In genomic region chr20:36235892-36236785, GRCh38 we compare ENCODE assay signal across 1 cellular context.
A peak's percentile ranks its signal among the peaks of the same experiment; 100 is the strongest.
TF ChIP-seq lines count a peak whose summit lies in the region.

A gene with protein sequence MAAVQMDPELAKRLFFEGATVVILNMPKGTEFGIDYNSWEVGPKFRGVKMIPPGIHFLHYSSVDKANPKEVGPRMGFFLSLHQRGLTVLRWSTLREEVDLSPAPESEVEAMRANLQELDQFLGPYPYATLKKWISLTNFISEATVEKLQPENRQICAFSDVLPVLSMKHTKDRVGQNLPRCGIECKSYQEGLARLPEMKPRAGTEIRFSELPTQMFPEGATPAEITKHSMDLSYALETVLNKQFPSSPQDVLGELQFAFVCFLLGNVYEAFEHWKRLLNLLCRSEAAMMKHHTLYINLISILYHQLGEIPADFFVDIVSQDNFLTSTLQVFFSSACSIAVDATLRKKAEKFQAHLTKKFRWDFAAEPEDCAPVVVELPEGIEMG (plus strand): TSS chr20:36236478. CDS start chr20:36239869, 3,391 bp downstream.

TF ChIP-seq in HepG2, 621 proteins besides CTCF, POLR2A, EP300 and RAD21 (continued from another document and continues in another):
- TF ChIP-seq ZBTB4 (CRISPR knock-in tag; IDR thresholded peaks at IDR 0.05; ENCODE audit: borderline replicate concordance) (peak; percentile 88; the same call in 1 of the 2 replicates), ZNF556 (CRISPR knock-in tag; IDR thresholded peaks at IDR 0.05; ENCODE audit: borderline replicate concordance) (peak; percentile 99), ZNF776 (CRISPR knock-in tag; IDR thresholded peaks at IDR 0.05) (peak; percentile 98), YEATS4 (CRISPR knock-in tag; IDR thresholded peaks at IDR 0.05; ENCODE audit: borderline replicate concordance) (peak; percentile 99), ZNF747 (CRISPR knock-in tag; IDR thresholded peaks at IDR 0.05; ENCODE audit: borderline replicate concordance) (peak; percentile 97; the same call in 1 of the 2 replicates), SNRNP70 (IDR thresholded peaks at IDR 0.05; ENCODE audit: low read depth, low read length) (no peak), MBNL3 (CRISPR knock-in tag; conservative IDR thresholded peaks at IDR 0.05) (no peak), ZNF256 (CRISPR knock-in tag; conservative IDR thresholded peaks at IDR 0.05) (peak; percentile 86), FOXO4 (CRISPR knock-in tag; conservative IDR thresholded peaks at IDR 0.05) (0 out of 2 replicates have a peak, but pooled peaks have one; percentile 98), RFXAP (CRISPR knock-in tag; IDR thresholded peaks at IDR 0.05; ENCODE audit: borderline replicate concordance) (no peak; the same call in 1 of the 2 replicates), KDM1A (CRISPR knock-in tag; IDR thresholded peaks at IDR 0.05) (peak; percentile 86), ARHGAP35 (CRISPR knock-in tag; IDR thresholded peaks at IDR 0.05; ENCODE audit: borderline replicate concordance) (peak; percentile 95), BCLAF1 (IDR thresholded peaks at IDR 0.05) (no peak), ARID3A (IDR thresholded peaks at IDR 0.05; ENCODE audit: low read depth, low read length) (no peak), CBFB (CRISPR knock-in tag; IDR thresholded peaks at IDR 0.05) (peak; percentile 98), CSRNP2 (CRISPR knock-in tag; conservative IDR thresholded peaks at IDR 0.05; ENCODE audit: low read depth) (peak; percentile 59; the same call in 1 of the 2 replicates), PRMT3 (CRISPR knock-in tag; IDR thresholded peaks at IDR 0.05; ENCODE audit: borderline replicate concordance, low read depth) (no peak; the same call in 1 of the 2 replicates), RFXANK (CRISPR knock-in tag; IDR thresholded peaks at IDR 0.05) (peak; percentile 95), ZNF546 (CRISPR knock-in tag; conservative IDR thresholded peaks at IDR 0.05) (peak; percentile 95), CEBPB (IDR thresholded peaks at IDR 0.05; ENCODE audit: borderline replicate concordance, low read depth, low read length) (no peak), ZNF713 (CRISPR knock-in tag; IDR thresholded peaks at IDR 0.05) (peak; percentile 75; the same call in 1 of the 2 replicates), HNRNPUL1 (IDR thresholded peaks at IDR 0.05; ENCODE audit: low read depth, low read length) (no peak), ADNP (CRISPR knock-in tag; IDR thresholded peaks at IDR 0.05) (no peak), MXD4 (CRISPR knock-in tag; IDR thresholded peaks at IDR 0.05) (peak; percentile 97), ETS1 (CRISPR knock-in tag; IDR thresholded peaks at IDR 0.05) (0 out of 2 replicates have a peak, but pooled peaks have one; percentile 8), HHEX (CRISPR knock-in tag; IDR thresholded peaks at IDR 0.05) (0 out of 2 replicates have a peak, but pooled peaks have one; percentile 6), KAT2B (IDR thresholded peaks at IDR 0.05; ENCODE audit: borderline replicate concordance, low read depth, low read length) (no peak), EZH2 (conservative IDR thresholded peaks at IDR 0.05; ENCODE audit: low read depth, low read length) (no peak; the same call in 1 of the 2 replicates), ZBTB42 (CRISPR knock-in tag; IDR thresholded peaks at IDR 0.05) (peak; percentile 95; the same call in 1 of the 2 replicates), MBD4 (IDR thresholded peaks at IDR 0.05; ENCODE audit: borderline replicate concordance, low read length) (no peak), ZNF34 (CRISPR knock-in tag; IDR thresholded peaks at IDR 0.05; ENCODE audit: borderline replicate concordance) (0 out of 2 replicates have a peak, but pooled peaks have one; percentile 80), ZNF430 (CRISPR knock-in tag; IDR thresholded peaks at IDR 0.05) (peak; percentile 99), CHD4 (IDR thresholded peaks at IDR 0.05; ENCODE audit: borderline replicate concordance, low read length) (no peak), SMC3 (IDR thresholded peaks at IDR 0.05; ENCODE audit: low read length) (no peak), MZF1 (CRISPR knock-in tag; IDR thresholded peaks at IDR 0.05; ENCODE audit: borderline replicate concordance) (peak; percentile 96), ZBTB2 (CRISPR knock-in tag; IDR thresholded peaks at IDR 0.05; ENCODE audit: low read depth) (peak; percentile 93), ZNF749 (CRISPR knock-in tag; IDR thresholded peaks at IDR 0.05; ENCODE audit: borderline replicate concordance) (0 out of 2 replicates have a peak, but pooled peaks have one; percentile 73), ZNF331 (CRISPR knock-in tag; IDR thresholded peaks at IDR 0.05) (peak; percentile 98), BRD4 (CRISPR knock-in tag; IDR thresholded peaks at IDR 0.05) (peak; percentile 100), ZNF549 (CRISPR knock-in tag; IDR thresholded peaks at IDR 0.05) (peak; percentile 83), ATAD3A (CRISPR knock-in tag; IDR thresholded peaks at IDR 0.05) (0 out of 2 replicates have a peak, but pooled peaks have one; percentile 24)
- TF ChIP-seq, protein P1, sequence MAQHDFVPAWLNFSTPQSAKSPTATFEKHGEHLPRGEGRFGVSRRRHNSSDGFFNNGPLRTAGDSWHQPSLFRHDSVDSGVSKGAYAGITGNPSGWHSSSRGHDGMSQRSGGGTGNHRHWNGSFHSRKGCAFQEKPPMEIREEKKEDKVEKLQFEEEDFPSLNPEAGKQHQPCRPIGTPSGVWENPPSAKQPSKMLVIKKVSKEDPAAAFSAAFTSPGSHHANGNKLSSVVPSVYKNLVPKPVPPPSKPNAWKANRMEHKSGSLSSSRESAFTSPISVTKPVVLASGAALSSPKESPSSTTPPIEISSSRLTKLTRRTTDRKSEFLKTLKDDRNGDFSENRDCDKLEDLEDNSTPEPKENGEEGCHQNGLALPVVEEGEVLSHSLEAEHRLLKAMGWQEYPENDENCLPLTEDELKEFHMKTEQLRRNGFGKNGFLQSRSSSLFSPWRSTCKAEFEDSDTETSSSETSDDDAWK (CRISPR knock-in tag; IDR thresholded peaks at IDR 0.05) = no peak
- TF ChIP-seq, protein P2, sequence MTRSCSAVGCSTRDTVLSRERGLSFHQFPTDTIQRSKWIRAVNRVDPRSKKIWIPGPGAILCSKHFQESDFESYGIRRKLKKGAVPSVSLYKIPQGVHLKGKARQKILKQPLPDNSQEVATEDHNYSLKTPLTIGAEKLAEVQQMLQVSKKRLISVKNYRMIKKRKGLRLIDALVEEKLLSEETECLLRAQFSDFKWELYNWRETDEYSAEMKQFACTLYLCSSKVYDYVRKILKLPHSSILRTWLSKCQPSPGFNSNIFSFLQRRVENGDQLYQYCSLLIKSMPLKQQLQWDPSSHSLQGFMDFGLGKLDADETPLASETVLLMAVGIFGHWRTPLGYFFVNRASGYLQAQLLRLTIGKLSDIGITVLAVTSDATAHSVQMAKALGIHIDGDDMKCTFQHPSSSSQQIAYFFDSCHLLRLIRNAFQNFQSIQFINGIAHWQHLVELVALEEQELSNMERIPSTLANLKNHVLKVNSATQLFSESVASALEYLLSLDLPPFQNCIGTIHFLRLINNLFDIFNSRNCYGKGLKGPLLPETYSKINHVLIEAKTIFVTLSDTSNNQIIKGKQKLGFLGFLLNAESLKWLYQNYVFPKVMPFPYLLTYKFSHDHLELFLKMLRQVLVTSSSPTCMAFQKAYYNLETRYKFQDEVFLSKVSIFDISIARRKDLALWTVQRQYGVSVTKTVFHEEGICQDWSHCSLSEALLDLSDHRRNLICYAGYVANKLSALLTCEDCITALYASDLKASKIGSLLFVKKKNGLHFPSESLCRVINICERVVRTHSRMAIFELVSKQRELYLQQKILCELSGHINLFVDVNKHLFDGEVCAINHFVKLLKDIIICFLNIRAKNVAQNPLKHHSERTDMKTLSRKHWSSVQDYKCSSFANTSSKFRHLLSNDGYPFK (CRISPR knock-in tag; IDR thresholded peaks at IDR 0.05; ENCODE audit: borderline replicate concordance) = peak; percentile 94; the same call in 1 of the 2 replicates
